In genomic region chr21:27269646-27270045, GRCh38 we compare ENCODE assay signal across 11 cellular contexts.
A peak's percentile ranks its signal among the peaks of the same experiment; 100 is the strongest.
DNase-seq lines count a peak whose midpoint lies in the region; ATAC-seq and TF ChIP-seq lines count a peak whose summit lies in the region.
"Had no signal": no experiment of that assay in that cellular context is flagged by ENCODE, and none has a peak within 500 bp of the region (broad histone marks: within the 10 kb centered on the region; RNA-seq: fewer than 3 reads in every experiment).

No MANE protein-coding gene starts in this region.

- H3K4me1 ChIP-seq in colonic mucosa: no peaks in the 10 kb centered on the region
- H3K4me1 ChIP-seq: lower lobe of right lung had no signal

- no peaks in the 10 kb centered on the region for H3K36me3 Mint-ChIP-seq in stimulated activated memory B cell treated with anti-CD40 and anti-IgM and Interleukin-4, amounts not matched to agents 10 μg/mL and 1 μg/mL and 100 μg/mL, for 72 hours

- H3K27ac Mint-ChIP-seq in stimulated activated memory B cell treated with anti-CD40 and anti-IgM and Interleukin-4, amounts not matched to agents 10 μg/mL and 1 μg/mL and 100 μg/mL, for 72 hours: no peak overlapping the region
- H3K27ac Mint-ChIP-seq: endodermal cell had no signal

- DNase-seq in Daoy (ENCODE audit: low read depth): peak; percentile 81
- peak; percentile 72 for DNase-seq in NB4 (ENCODE audit: low read depth)
- DNase-seq in choroid plexus epithelial cell (ENCODE audit: low read depth): peak; percentile 95
- DNase-seq in myocyte (ENCODE audit: low read depth): peak; percentile 68
- DNase-seq in activated CD8-positive, alpha-beta memory T cell treated with anti-CD3 and anti-CD28 coated beads, Interleukin-2, amount 50 U/mL, for 4 hours: no peak
- DNase-seq in colonic mucosa: no peak
- DNase-seq: activated gamma-delta T cell, endodermal cell, lower lobe of right lung had no signal

- no peak overlapping the region for H3K27ac ChIP-seq in colonic mucosa
- H3K27ac ChIP-seq: lower lobe of right lung had no signal

- no peaks in the 10 kb centered on the region for H3K36me3 ChIP-seq in colonic mucosa
- H3K36me3 ChIP-seq: lower lobe of right lung had no signal

- no peak overlapping the region for H3K4me3 Mint-ChIP-seq in stimulated activated memory B cell treated with anti-CD40 and anti-IgM and Interleukin-4, amounts not matched to agents 10 μg/mL and 1 μg/mL and 100 μg/mL, for 72 hours
- H3K4me3 Mint-ChIP-seq: endodermal cell had no signal

- peaks cover 4% of the 10 kb centered on the region for H3K9me3 Mint-ChIP-seq in stimulated activated memory B cell treated with anti-CD40 and anti-IgM and Interleukin-4, amounts not matched to agents 10 μg/mL and 1 μg/mL and 100 μg/mL, for 72 hours
- H3K9me3 Mint-ChIP-seq: endodermal cell had no signal

- H3K9me3 ChIP-seq in colonic mucosa: no peaks in the 10 kb centered on the region
- H3K9me3 ChIP-seq: lower lobe of right lung had no signal

- H3K4me3 ChIP-seq in NB4 (ENCODE audit: low read depth, low read length) (no peak overlapping the region), choroid plexus epithelial cell (ENCODE audit: low read depth, low read length) (no peak overlapping the region), colonic mucosa (no peak overlapping the region)
- H3K4me3 ChIP-seq: lower lobe of right lung had no signal

- no peaks in the 10 kb centered on the region for H3K27me3 ChIP-seq in colonic mucosa

- TF ChIP-seq CTCF in NB4 (IDR thresholded peaks at IDR 0.05; ENCODE audit: low read depth, low read length) (no peak), choroid plexus epithelial cell (conservative IDR thresholded peaks at IDR 0.05; ENCODE audit: low read depth, low read length) (no peak), colonic mucosa (IDR thresholded peaks at IDR 0.05) (no peak)

- intact Hi-C loops in colonic mucosa (cut with DNase I): no loop called here

- no peak for TF ChIP-seq POLR2A in NB4 (IDR thresholded peaks at IDR 0.05; ENCODE audit: extremely low read depth, insufficient read length)

- ATAC-seq in stimulated activated memory B cell treated with anti-CD40 and anti-IgM and Interleukin-4, amounts not matched to agents 10 μg/mL and 1 μg/mL and 100 μg/mL, for 72 hours: no peak
- ATAC-seq in HG03442 (IDR thresholded peaks at IDR 0.05; ENCODE audit: unreplicated experiment): no peak
- ATAC-seq: lower lobe of right lung had no signal

- H3K27me3 Mint-ChIP-seq in stimulated activated memory B cell treated with anti-CD40 and anti-IgM and Interleukin-4, amounts not matched to agents 10 μg/mL and 1 μg/mL and 100 μg/mL, for 72 hours: no peaks in the 10 kb centered on the region

- H3K9ac ChIP-seq in colonic mucosa (ENCODE audit: low read depth in 2 of 2, low read length in 2 of 2): no peak overlapping the region

- H3K4me1 Mint-ChIP-seq in stimulated activated memory B cell treated with anti-CD40 and anti-IgM and Interleukin-4, amounts not matched to agents 10 μg/mL and 1 μg/mL and 100 μg/mL, for 72 hours: no peaks in the 10 kb centered on the region
- H3K4me1 Mint-ChIP-seq: endodermal cell had no signal

Comparison
In these comparisons a context has a peak if more than half of its experiments do, and no peak if none do; other contexts are left out.
1. DNase-seq: peak in Daoy (single experiment), NB4 (single experiment), choroid plexus epithelial cell (single experiment) and myocyte (single experiment); none in activated CD8-positive, alpha-beta memory T cell treated with anti-CD3 and anti-CD28 coated beads, Interleukin-2, amount 50 U/mL, for 4 hours (single experiment) and colonic mucosa (single experiment).